Comparison of ENCODE assay signal across 25 cellular contexts in the genomic region with DNA sequence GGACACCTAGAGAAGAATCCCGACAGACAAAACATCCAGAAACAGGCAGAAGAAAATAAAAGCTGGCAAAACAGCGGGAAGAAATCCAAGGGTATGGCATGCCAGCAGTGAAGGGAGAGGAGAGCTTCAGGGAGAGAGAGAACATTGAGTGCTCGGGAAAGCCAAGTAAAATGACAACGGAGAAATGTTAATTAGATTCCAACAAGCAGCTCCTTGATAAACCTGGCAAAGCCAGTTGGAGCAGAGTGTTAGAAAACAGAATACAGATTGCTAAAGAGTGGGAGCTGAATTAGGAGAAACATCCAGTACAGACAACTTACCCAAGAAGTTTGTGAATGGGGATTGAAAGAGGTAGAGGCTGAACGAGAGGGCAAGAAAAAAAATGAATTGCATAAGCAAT. TPM values are rescaled to one million over a fixed set of nuclear protein-coding genes. Genes with fewer than 3 reads are reported as not detected.
DNase-seq lines count a peak whose midpoint lies in the region; TF ChIP-seq lines count a peak whose summit lies in the region.
"Had no signal": no experiment of that assay in that cellular context is flagged by ENCODE, and none has a peak within 500 bp of the region (broad histone marks: within the 10 kb centered on the region; RNA-seq: fewer than 3 reads in every experiment).

No MANE protein-coding gene starts in this region.

- no peak overlapping the region for H3K4me3 ChIP-seq in uterus
- H3K4me3 ChIP-seq: upper lobe of left lung had no signal

- CTCF ChIA-PET in MCF 10A (lab: Yijun Ruan, JAX) = interaction anchor here (0.6 kb wide), 1 partner anchor 634 kb away, joined by 3 read pairs; no protein-coding TSS in a partner anchor

- POLR2A ChIA-PET in MCF 10A (lab: Yijun Ruan, JAX) = interaction anchor here (0.6 to 2.1 kb wide), 14 partner anchors 8 to 1398 kb away, joined by 3 to 20 read pairs (median 6); a partner anchor contains a TSS

- peaks cover 45% of the 10 kb centered on the region for H3K27me3 Mint-ChIP-seq in MCF 10A (ENCODE audit: insufficient read depth, unreplicated experiment)
- H3K27me3 Mint-ChIP-seq in immature natural killer cell (ENCODE audit: low read depth in 3 of 3) = peaks cover 0 to 16% (median 2%) of the 10 kb centered on the region in 3 donors

- H3K4me1 ChIP-seq in uterus = no peaks in the 10 kb centered on the region
- H3K4me1 ChIP-seq: upper lobe of left lung had no signal

- peak overlapping the region; percentile 0 for H3K27ac Mint-ChIP-seq in MCF 10A (ENCODE audit: low read depth, unreplicated experiment)
- H3K27ac Mint-ChIP-seq in immature natural killer cell = no peak overlapping the region
- H3K27ac Mint-ChIP-seq: naive B cell had no signal

- H3K4me3 Mint-ChIP-seq in MCF 10A (ENCODE audit: unreplicated experiment) = no peak overlapping the region
- no peak overlapping the region for H3K4me3 Mint-ChIP-seq in immature natural killer cell
- H3K4me3 Mint-ChIP-seq: central memory CD8-positive, alpha-beta T cell; naive B cell had no signal

- H3K36me3 ChIP-seq in uterus = no peaks in the 10 kb centered on the region
- H3K36me3 ChIP-seq: upper lobe of left lung had no signal

- TF ChIP-seq POLR2A in uterus (IDR thresholded peaks at IDR 0.05) = no peak

- DNase-seq in MCF 10A (ENCODE audit: unreplicated experiment) = no peak
- DNase-seq in globus pallidus (ENCODE audit: low spot score) = peak; percentile 18
- DNase-seq in medulla oblongata (ENCODE audit: extremely low spot score) = peak; percentile 38
- no peak for DNase-seq in uterus
- no peak for DNase-seq in immature natural killer cell
- no peak for DNase-seq in activated CD4-positive, alpha-beta T cell treated with anti-CD3 and anti-CD28 coated beads, Interleukin-2, amount 50 U/mL, for 4 hours
- DNase-seq in stimulated activated CD4-positive, alpha-beta T cell treated with anti-CD3 and anti-CD28 coated beads, Interleukin-2, amount 100 ng/mL, for 48 hours = no peak
- DNase-seq: activated CD4-positive, alpha-beta T cell treated with anti-CD3 and anti-CD28 coated beads for 1 hour; activated effector memory CD4-positive, alpha-beta T cell treated with Interleukin-2 at 50 U/mL for 16 hours; activated T-cell treated with anti-CD3 and anti-CD28 coated beads for 4 hours; Calu3; DND-41; glutamatergic neuron; left colon; naive B cell; NCI-H1417 treated with DMSO at 0.1 percent for 48 hours; NCI-H2081 treated with DMSO at 0.1 percent for 48 hours; NCI-H345; occipital lobe; stimulated activated CD4-positive, alpha-beta T cell treated with anti-CD3 and anti-CD28 coated beads, Interleukin-2, amount 100 ng/mL, for 24 hours; T-helper 1 cell; upper lobe of left lung had no signal

- no peaks in the 10 kb centered on the region for H3K27me3 ChIP-seq in uterus
- H3K27me3 ChIP-seq: upper lobe of left lung had no signal

- intact Hi-C loops in MCF 10A (cut with micrococcal nuclease) (no loop called here), uterus (cut with DNase I; ENCODE audit: low total_unique reads) (no loop called here)

- no TSS peak for BruUV-seq in MCF 10A (replicated peaks; lab: Mats Ljungman, UMichigan)

- H3K9me3 Mint-ChIP-seq in MCF 10A (ENCODE audit: unreplicated experiment) = no peaks in the 10 kb centered on the region
- H3K9me3 Mint-ChIP-seq in immature natural killer cell = peaks cover 0 to 2% (median 0%) of the 10 kb centered on the region in 6 donors
- H3K9me3 Mint-ChIP-seq: central memory CD8-positive, alpha-beta T cell had no signal

- no peaks in the 10 kb centered on the region for H3K9me3 ChIP-seq in uterus
- H3K9me3 ChIP-seq: upper lobe of left lung had no signal

- H3K36me3 Mint-ChIP-seq in MCF 10A (ENCODE audit: insufficient read depth, unreplicated experiment) (no peaks in the 10 kb centered on the region), immature natural killer cell (peaks cover 0 to 4% (median 0%) of the 10 kb centered on the region in 3 donors)

- H3K27ac ChIP-seq in uterus = peak overlapping the region; percentile 0 to 55
- H3K27ac ChIP-seq: HL-60, KMS-11, upper lobe of left lung had no signal

- TF ChIP-seq CTCF in MCF 10A (IDR thresholded peaks at IDR 0.05; ENCODE audit: unreplicated experiment) (no peak), uterus (IDR thresholded peaks at IDR 0.05) (no peak)

- H3K4me1 Mint-ChIP-seq in MCF 10A (ENCODE audit: insufficient read depth, unreplicated experiment) (peaks cover 11% of the 10 kb centered on the region), immature natural killer cell (no peaks in the 10 kb centered on the region)
- H3K4me1 Mint-ChIP-seq: central memory CD8-positive, alpha-beta T cell; naive B cell had no signal

RNA-seq across cellular contexts. Expression of a gene that starts 40.4 kb away (rescaled TPM):
- 8.2 and 9.8 TPM in 2 replicates for total RNA-seq in MCF 10A (2022)
- 10 to 100 TPM; 13.2 to 90.6 (median 67.1) TPM for total RNA-seq in uterus
- not detected for polyA plus RNA-seq in immature natural killer cell

Comparison
In these comparisons a context has a peak if more than half of its experiments do, and no peak if none do; other contexts are left out.
1. DNase-seq: peak in globus pallidus (single experiment) and medulla oblongata (single experiment); none in MCF 10A (single experiment), uterus (0 of 2), immature natural killer cell (0 of 3), activated CD4-positive, alpha-beta T cell treated with anti-CD3 and anti-CD28 coated beads, Interleukin-2, amount 50 U/mL, for 4 hours (0 of 2) and stimulated activated CD4-positive, alpha-beta T cell treated with anti-CD3 and anti-CD28 coated beads, Interleukin-2, amount 100 ng/mL, for 48 hours (0 of 2).